In genomic region chr2:158459161-158460003, GRCh38 we compare ENCODE assay signal across 9 cellular contexts. TPM values are rescaled to one million over a fixed set of nuclear protein-coding genes. Genes with fewer than 3 reads are reported as not detected.
A peak's percentile ranks its signal among the peaks of the same experiment; 100 is the strongest.
DNase-seq lines count a peak whose midpoint lies in the region; ATAC-seq and TF ChIP-seq lines count a peak whose summit lies in the region.
"Had no signal": no experiment of that assay in that cellular context is flagged by ENCODE, and none has a peak within 500 bp of the region (broad histone marks: within the 10 kb centered on the region; RNA-seq: fewer than 3 reads in every experiment).

No MANE protein-coding gene starts in this region.

- ATAC-seq in GM19351 (IDR thresholded peaks at IDR 0.05; ENCODE audit: unreplicated experiment), result no peak
- ATAC-seq in GM19397 (IDR thresholded peaks at IDR 0.05; ENCODE audit: unreplicated experiment), result no peak

- H4K20me1 ChIP-seq in neural cell (ENCODE audit: insufficient read depth), result no peaks in the 10 kb centered on the region

- H3K4me3 ChIP-seq in NB4 (ENCODE audit: low read depth, low read length), result peak overlapping the region; percentile 74
- H3K4me3 ChIP-seq in choroid plexus epithelial cell (ENCODE audit: low read depth, low read length), result peak overlapping the region; percentile 85
- peak overlapping the region; percentile 89 for H3K4me3 ChIP-seq in neural cell (ENCODE audit: low read length)

- no peak for TF ChIP-seq EP300 in neural cell (conservative IDR thresholded peaks at IDR 0.05; ENCODE audit: poor library complexity, severe bottlenecking)

- DNase-seq in G401 (ENCODE audit: low spot score) (peak; percentile 51), NB4 (ENCODE audit: low read depth) (peak; percentile 56), choroid plexus epithelial cell (ENCODE audit: low read depth) (peak; percentile 23), NCI-H1436 (lab: John Stamatoyannopoulos, UW) (no peak)
- DNase-seq in activated CD8-positive, alpha-beta memory T cell treated with anti-CD3 and anti-CD28 coated beads for 24 hours, result no peak
- DNase-seq: KG1 had no signal

- H3K27ac ChIP-seq in neural cell (ENCODE audit: low read length), result no peak overlapping the region

- H3K9me3 ChIP-seq in neural cell (ENCODE audit: low read length), result no peaks in the 10 kb centered on the region

- H3K9ac ChIP-seq in neural cell (ENCODE audit: low read length), result peak overlapping the region; percentile 70

- H3K27me3 ChIP-seq in neural cell (ENCODE audit: insufficient read depth, low read depth, low read length), result no peaks in the 10 kb centered on the region

- H3K36me3 ChIP-seq in neural cell (ENCODE audit: insufficient read depth, low read length), result no peaks in the 10 kb centered on the region

- TF ChIP-seq POLR2A in NB4 (IDR thresholded peaks at IDR 0.05; ENCODE audit: extremely low read depth, insufficient read length), result no peak

- no peak for TF ChIP-seq RAD21 in neural cell (conservative IDR thresholded peaks at IDR 0.05)

- H2AFZ ChIP-seq in neural cell (ENCODE audit: low read depth, low read length), result no peak overlapping the region

- no peaks in the 10 kb centered on the region for H3K9me2 ChIP-seq in neural cell (ENCODE audit: insufficient read depth, low read length)

- H3K4me2 ChIP-seq in neural cell (ENCODE audit: low read length), result peak overlapping the region; percentile 56

- H3K79me2 ChIP-seq in neural cell (replicated peaks; ENCODE audit: insufficient read depth, low read length), result peaks cover 35% of the 10 kb centered on the region

- in situ Hi-C loops in G401 (cut with HindIII; ENCODE audit: low sequenced_read_pairs), result no loop called here

- TF ChIP-seq CTCF in NB4 (IDR thresholded peaks at IDR 0.05; ENCODE audit: low read depth, low read length) (no peak), choroid plexus epithelial cell (conservative IDR thresholded peaks at IDR 0.05; ENCODE audit: low read depth, low read length) (no peak), neural cell (IDR thresholded peaks at IDR 0.05; ENCODE audit: poor library complexity, severe bottlenecking) (no peak)

- H3F3A ChIP-seq in neural cell (ENCODE audit: insufficient read depth, low read length, poor library complexity, severe bottlenecking), result no peaks in the 10 kb centered on the region

TF ChIP-seq in neural cell, 6 proteins besides CTCF, POLR2A, EP300 and RAD21:
- no peak for TF ChIP-seq POLR2AphosphoS5 (IDR thresholded peaks at IDR 0.05)
- no peak for TF ChIP-seq EZH2 (IDR thresholded peaks at IDR 0.05; ENCODE audit: borderline replicate concordance, insufficient read depth, low read length, poor library complexity, severe bottlenecking)
- no peak for TF ChIP-seq TAF1 (IDR thresholded peaks at IDR 0.05; ENCODE audit: low read depth)
- no peak for TF ChIP-seq MXI1 (conservative IDR thresholded peaks at IDR 0.05; ENCODE audit: poor library complexity, severe bottlenecking)
- TF ChIP-seq SMC3 (conservative IDR thresholded peaks at IDR 0.05; ENCODE audit: poor library complexity), result no peak
- no peak for TF ChIP-seq REST (IDR thresholded peaks at IDR 0.05; ENCODE audit: borderline replicate concordance)

RNA-seq across cellular contexts. Expression of gene PKP4, which starts 2.6 kb away (rescaled TPM):
- total RNA-seq in G401 (2014; rRNA removed; shearing (Covaris generic)), result 29.0 and 41.2 TPM in 2 replicates
- 24.2 and 36.4 TPM in 2 replicates for polyA plus RNA-seq in neural cell
- 53.0 and 56.7 TPM in 2 replicates for polyA minus RNA-seq in neural cell

RNA-seq across cellular contexts. Expression of gene CCDC148, which starts 2.8 kb away (rescaled TPM):
- 2.5 and 4.1 TPM in 2 replicates for total RNA-seq in G401 (2014; rRNA removed; shearing (Covaris generic))
- 1.5 and 1.8 TPM in 2 replicates for polyA plus RNA-seq in neural cell
- polyA minus RNA-seq in neural cell, result 7.1 and 10.2 TPM in 2 replicates

Comparison
In these comparisons a context has a peak if more than half of its experiments do, and no peak if none do; other contexts are left out.
1. DNase-seq: peak in G401 (single experiment), NB4 (single experiment) and choroid plexus epithelial cell (single experiment); none in activated CD8-positive, alpha-beta memory T cell treated with anti-CD3 and anti-CD28 coated beads for 24 hours (single experiment) and NCI-H1436 (single experiment).
2. Peak in every context shown above with its lines, with median percentiles within 50 percentile points of each other: H3K4me3 ChIP-seq.